ENCODE assay signal across 1 cellular context in genomic region chr2:160494243-160494642, GRCh38.
TF ChIP-seq lines count a peak whose summit lies in the region.

No MANE protein-coding gene starts in this region.

TF ChIP-seq in HepG2, 621 proteins besides CTCF, POLR2A, EP300 and RAD21 (continued from another document):
- TF ChIP-seq, protein P1, sequence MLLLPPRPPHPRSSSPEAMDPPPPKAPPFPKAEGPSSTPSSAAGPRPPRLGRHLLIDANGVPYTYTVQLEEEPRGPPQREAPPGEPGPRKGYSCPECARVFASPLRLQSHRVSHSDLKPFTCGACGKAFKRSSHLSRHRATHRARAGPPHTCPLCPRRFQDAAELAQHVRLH (CRISPR knock-in tag; IDR thresholded peaks at IDR 0.05; ENCODE audit: borderline replicate concordance, low read depth): peak; percentile 1; the same call in 1 of the 2 replicates
- TF ChIP-seq MBD4 (IDR thresholded peaks at IDR 0.05; ENCODE audit: borderline replicate concordance, low read length): no peak
- no peak for TF ChIP-seq HOXA5 (CRISPR knock-in tag; IDR thresholded peaks at IDR 0.05)
- no peak for TF ChIP-seq CEBPZ (IDR thresholded peaks at IDR 0.05; ENCODE audit: low read length)
- TF ChIP-seq ZMAT5 (CRISPR knock-in tag; IDR thresholded peaks at IDR 0.05; ENCODE audit: borderline replicate concordance, low read depth): no peak
- TF ChIP-seq RARA (CRISPR knock-in tag; IDR thresholded peaks at IDR 0.05): 0 out of 2 replicates have a peak, but pooled peaks have one; percentile 5
- 0 out of 2 replicates have a peak, but pooled peaks have one; percentile 4 for TF ChIP-seq ZNF614 (CRISPR knock-in tag; IDR thresholded peaks at IDR 0.05; ENCODE audit: borderline replicate concordance)
- TF ChIP-seq GABPA (IDR thresholded peaks at IDR 0.05; ENCODE audit: low read depth, low read length): no peak
- no peak for TF ChIP-seq GABPA (CRISPR knock-in tag; IDR thresholded peaks at IDR 0.05; ENCODE audit: low read depth)
- TF ChIP-seq, protein P2, sequence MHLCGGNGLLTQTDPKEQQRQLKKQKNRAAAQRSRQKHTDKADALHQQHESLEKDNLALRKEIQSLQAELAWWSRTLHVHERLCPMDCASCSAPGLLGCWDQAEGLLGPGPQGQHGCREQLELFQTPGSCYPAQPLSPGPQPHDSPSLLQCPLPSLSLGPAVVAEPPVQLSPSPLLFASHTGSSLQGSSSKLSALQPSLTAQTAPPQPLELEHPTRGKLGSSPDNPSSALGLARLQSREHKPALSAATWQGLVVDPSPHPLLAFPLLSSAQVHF (CRISPR knock-in tag; IDR thresholded peaks at IDR 0.05): no peak
- no peak for TF ChIP-seq HNF4A (CRISPR knock-in tag; IDR thresholded peaks at IDR 0.05)
- 0 out of 2 replicates have a peak, but pooled peaks have one; percentile 5 for TF ChIP-seq SAP130 (CRISPR knock-in tag; IDR thresholded peaks at IDR 0.05; ENCODE audit: low read depth)
- peak; percentile 26; the same call in 1 of the 2 replicates for TF ChIP-seq JUN (CRISPR knock-in tag; IDR thresholded peaks at IDR 0.05)
- TF ChIP-seq MEF2D (CRISPR knock-in tag; IDR thresholded peaks at IDR 0.05): peak; percentile 57; the same call in 1 of the 2 replicates
- TF ChIP-seq, protein P3, sequence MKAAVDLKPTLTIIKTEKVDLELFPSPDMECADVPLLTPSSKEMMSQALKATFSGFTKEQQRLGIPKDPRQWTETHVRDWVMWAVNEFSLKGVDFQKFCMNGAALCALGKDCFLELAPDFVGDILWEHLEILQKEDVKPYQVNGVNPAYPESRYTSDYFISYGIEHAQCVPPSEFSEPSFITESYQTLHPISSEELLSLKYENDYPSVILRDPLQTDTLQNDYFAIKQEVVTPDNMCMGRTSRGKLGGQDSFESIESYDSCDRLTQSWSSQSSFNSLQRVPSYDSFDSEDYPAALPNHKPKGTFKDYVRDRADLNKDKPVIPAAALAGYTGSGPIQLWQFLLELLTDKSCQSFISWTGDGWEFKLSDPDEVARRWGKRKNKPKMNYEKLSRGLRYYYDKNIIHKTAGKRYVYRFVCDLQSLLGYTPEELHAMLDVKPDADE (CRISPR knock-in tag; IDR thresholded peaks at IDR 0.05): no peak
- TF ChIP-seq ZNF558 (CRISPR knock-in tag; IDR thresholded peaks at IDR 0.05; ENCODE audit: borderline replicate concordance): no peak
- no peak for TF ChIP-seq NR2F6 (IDR thresholded peaks at IDR 0.05)
- 0 out of 2 replicates have a peak, but pooled peaks have one; percentile 3 for TF ChIP-seq NR2F6 (CRISPR knock-in tag; IDR thresholded peaks at IDR 0.05)
- TF ChIP-seq ESRRA (CRISPR knock-in tag; IDR thresholded peaks at IDR 0.05; ENCODE audit: low read depth): peak; percentile 44; the same call in 1 of the 2 replicates
- peak; percentile 23; the same call in 1 of the 2 replicates for TF ChIP-seq ZNF350 (CRISPR knock-in tag; IDR thresholded peaks at IDR 0.05; ENCODE audit: borderline replicate concordance, low read depth)
- TF ChIP-seq GLI4 (CRISPR knock-in tag; IDR thresholded peaks at IDR 0.05; ENCODE audit: borderline replicate concordance): 0 out of 2 replicates have a peak, but pooled peaks have one; percentile 48
- peak; percentile 32; the same call in 1 of the 2 replicates for TF ChIP-seq GATAD2A (CRISPR knock-in tag; IDR thresholded peaks at IDR 0.05)
- peak; percentile 92 for TF ChIP-seq ZNF646 (CRISPR knock-in tag; IDR thresholded peaks at IDR 0.05)
- peak; percentile 72 for TF ChIP-seq ZNF781 (CRISPR knock-in tag; IDR thresholded peaks at IDR 0.05; ENCODE audit: borderline replicate concordance, not compliant biosample characterization)
- 0 out of 2 replicates have a peak, but pooled peaks have one; percentile 6 for TF ChIP-seq AHR (CRISPR knock-in tag; IDR thresholded peaks at IDR 0.05)
- TF ChIP-seq NR2C2 (CRISPR knock-in tag; IDR thresholded peaks at IDR 0.05; ENCODE audit: borderline replicate concordance): no peak
- TF ChIP-seq ZNF17 (CRISPR knock-in tag; IDR thresholded peaks at IDR 0.05): no peak
- no peak for TF ChIP-seq HNF4G (IDR thresholded peaks at IDR 0.05; ENCODE audit: borderline replicate concordance, low read depth, low read length)
- TF ChIP-seq HNF4G (CRISPR knock-in tag; IDR thresholded peaks at IDR 0.05; ENCODE audit: borderline replicate concordance, low read depth): 0 out of 2 replicates have a peak, but pooled peaks have one; percentile 13
- TF ChIP-seq, protein P4, sequence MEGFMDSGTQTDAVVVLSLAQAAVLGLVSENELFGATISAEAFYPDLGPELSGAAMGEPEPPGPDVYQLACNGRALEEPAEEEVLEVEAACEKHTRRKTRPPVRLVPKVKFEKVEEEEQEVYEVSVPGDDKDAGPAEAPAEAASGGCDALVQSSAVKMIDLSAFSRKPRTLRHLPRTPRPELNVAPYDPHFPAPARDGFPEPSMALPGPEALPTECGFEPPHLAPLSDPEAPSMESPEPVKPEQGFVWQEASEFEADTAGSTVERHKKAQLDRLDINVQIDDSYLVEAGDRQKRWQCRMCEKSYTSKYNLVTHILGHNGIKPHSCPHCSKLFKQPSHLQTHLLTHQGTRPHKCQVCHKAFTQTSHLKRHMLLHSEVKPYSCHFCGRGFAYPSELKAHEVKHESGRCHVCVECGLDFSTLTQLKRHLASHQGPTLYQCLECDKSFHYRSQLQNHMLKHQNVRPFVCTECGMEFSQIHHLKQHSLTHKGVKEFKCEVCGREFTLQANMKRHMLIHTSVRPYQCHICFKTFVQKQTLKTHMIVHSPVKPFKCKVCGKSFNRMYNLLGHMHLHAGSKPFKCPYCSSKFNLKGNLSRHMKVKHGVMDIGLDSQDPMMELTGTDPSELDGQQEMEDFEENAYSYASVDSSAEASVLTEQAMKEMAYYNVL (CRISPR knock-in tag; IDR thresholded peaks at IDR 0.05; ENCODE audit: borderline replicate concordance): 0 out of 2 replicates have a peak, but pooled peaks have one; percentile 1
- no peak for TF ChIP-seq HNRNPK (IDR thresholded peaks at IDR 0.05; ENCODE audit: low read depth, low read length, poor library complexity, severe bottlenecking)
- peak; percentile 14; the same call in 1 of the 2 replicates for TF ChIP-seq YEATS4 (CRISPR knock-in tag; IDR thresholded peaks at IDR 0.05; ENCODE audit: borderline replicate concordance)
- TF ChIP-seq, protein P5, sequence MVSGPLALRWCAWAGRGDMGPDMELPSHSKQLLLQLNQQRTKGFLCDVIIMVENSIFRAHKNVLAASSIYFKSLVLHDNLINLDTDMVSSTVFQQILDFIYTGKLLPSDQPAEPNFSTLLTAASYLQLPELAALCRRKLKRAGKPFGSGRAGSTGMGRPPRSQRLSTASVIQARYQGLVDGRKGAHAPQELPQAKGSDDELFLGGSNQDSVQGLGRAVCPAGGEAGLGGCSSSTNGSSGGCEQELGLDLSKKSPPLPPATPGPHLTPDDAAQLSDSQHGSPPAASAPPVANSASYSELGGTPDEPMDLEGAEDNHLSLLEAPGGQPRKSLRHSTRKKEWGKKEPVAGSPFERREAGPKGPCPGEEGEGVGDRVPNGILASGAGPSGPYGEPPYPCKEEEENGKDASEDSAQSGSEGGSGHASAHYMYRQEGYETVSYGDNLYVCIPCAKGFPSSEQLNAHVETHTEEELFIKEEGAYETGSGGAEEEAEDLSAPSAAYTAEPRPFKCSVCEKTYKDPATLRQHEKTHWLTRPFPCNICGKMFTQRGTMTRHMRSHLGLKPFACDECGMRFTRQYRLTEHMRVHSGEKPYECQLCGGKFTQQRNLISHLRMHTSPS (CRISPR knock-in tag; IDR thresholded peaks at IDR 0.05; ENCODE audit: low read depth): no peak
- TF ChIP-seq ARHGAP35 (CRISPR knock-in tag; IDR thresholded peaks at IDR 0.05; ENCODE audit: borderline replicate concordance): no peak
- TF ChIP-seq MLLT10 (CRISPR knock-in tag; IDR thresholded peaks at IDR 0.05): no peak
- 0 out of 2 replicates have a peak, but pooled peaks have one; percentile 15 for TF ChIP-seq ZNF816 (CRISPR knock-in tag; IDR thresholded peaks at IDR 0.05; ENCODE audit: borderline replicate concordance)
- no peak for TF ChIP-seq ZNF570 (CRISPR knock-in tag; IDR thresholded peaks at IDR 0.05; ENCODE audit: borderline replicate concordance)
- no peak for TF ChIP-seq ZNF589 (CRISPR knock-in tag; conservative IDR thresholded peaks at IDR 0.05)
- TF ChIP-seq ZNF567 (CRISPR knock-in tag; IDR thresholded peaks at IDR 0.05; ENCODE audit: borderline replicate concordance): 0 out of 2 replicates have a peak, but pooled peaks have one; percentile 16
